ENCODE assay signal across 1 cellular context in genomic region chr17:57459286-57459915, GRCh38.
TF ChIP-seq lines count a peak whose summit lies in the region.

No MANE protein-coding gene starts in this region.

TF ChIP-seq in K562, 482 proteins besides CTCF, POLR2A, EP300 and RAD21 (continued from another document and continues in another):
- TF ChIP-seq ZBTB17 (CRISPR knock-in tag; IDR thresholded peaks at IDR 0.05) (no peak), SMAD3 (CRISPR knock-in tag; conservative IDR thresholded peaks at IDR 0.05) (0 out of 2 replicates have a peak, but pooled peaks have one; percentile 27), NFIC (IDR thresholded peaks at IDR 0.05) (no peak), KAT7 (CRISPR knock-in tag; IDR thresholded peaks at IDR 0.05; ENCODE audit: borderline replicate concordance) (no peak), NR0B1 (IDR thresholded peaks at IDR 0.05; ENCODE audit: partially characterized antibody) (no peak), ELK3 (CRISPR knock-in tag; IDR thresholded peaks at IDR 0.05) (no peak), ZFP1 (CRISPR knock-in tag; IDR thresholded peaks at IDR 0.05) (no peak), ZKSCAN3 (CRISPR knock-in tag; IDR thresholded peaks at IDR 0.05) (no peak), ZBTB7A (IDR thresholded peaks at IDR 0.05; ENCODE audit: borderline replicate concordance, control insufficient read depth, low read depth, low read length) (no peak), TEAD2 (tag; IDR thresholded peaks at IDR 0.05) (no peak), TEAD4 (IDR thresholded peaks at IDR 0.05; ENCODE audit: low read length) (no peak), TEAD4 (CRISPR knock-in tag; IDR thresholded peaks at IDR 0.05; ENCODE audit: borderline replicate concordance) (no peak), CTBP1 (IDR thresholded peaks at IDR 0.05; ENCODE audit: borderline replicate concordance) (peak; percentile 81; the same call in 1 of the 2 replicates), PHF20 (IDR thresholded peaks at IDR 0.05; ENCODE audit: partially characterized antibody) (no peak), ZEB2 (IDR thresholded peaks at IDR 0.05) (peak; percentile 52), PKNOX1 (IDR thresholded peaks at IDR 0.05) (0 out of 2 replicates have a peak, but pooled peaks have one; percentile 11), RREB1 (CRISPR knock-in tag; IDR thresholded peaks at IDR 0.05) (no peak), FOXK2 (conservative IDR thresholded peaks at IDR 0.05 in 1 of 2, IDR thresholded peaks at IDR 0.05 in 1 of 2; ENCODE audit: low read depth in 2 of 2) (no peak; a peak in 1 of 4 replicates), YY1 (IDR thresholded peaks at IDR 0.05; ENCODE audit: borderline replicate concordance in 1 of 3, control insufficient read depth in 1 of 3, extremely low read depth in 1 of 3, insufficient read depth in 3 of 3, insufficient read length in 1 of 3, insufficient replicate concordance in 2 of 3, low read depth in 1 of 3, low read length in 2 of 3) (no peak), ZNF354B (CRISPR knock-in tag; IDR thresholded peaks at IDR 0.05) (no peak), HDGF (IDR thresholded peaks at IDR 0.05) (no peak), HDAC2 (IDR thresholded peaks at IDR 0.05) (peak; percentile 67; the same call in 1 of the 2 replicates), ZNF318 (IDR thresholded peaks at IDR 0.05; ENCODE audit: borderline replicate concordance in 1 of 2, low read depth in 1 of 2) (peak in 1 of 2 experiments; percentile 70; a peak in 2 of 4 replicates), ZNF311 (CRISPR knock-in tag; IDR thresholded peaks at IDR 0.05) (0 out of 2 replicates have a peak, but pooled peaks have one; percentile 49), TBL1XR1 (IDR thresholded peaks at IDR 0.05; ENCODE audit: low read length in 2 of 2) (peak in 1 of 2 experiments; percentile 23; a peak in 1 of 4 replicates), LEF1 (IDR thresholded peaks at IDR 0.05) (peak; percentile 86), LARP7 (IDR thresholded peaks at IDR 0.05) (no peak), MCM2 (IDR thresholded peaks at IDR 0.05; ENCODE audit: low read depth) (no peak), HEY1 (CRISPR knock-in tag; IDR thresholded peaks at IDR 0.05; ENCODE audit: borderline replicate concordance) (no peak), ZNF212 (CRISPR knock-in tag; IDR thresholded peaks at IDR 0.05) (no peak), STAT5A (IDR thresholded peaks at IDR 0.05; ENCODE audit: borderline replicate concordance, low read length) (no peak), HSF4 (CRISPR knock-in tag; IDR thresholded peaks at IDR 0.05; ENCODE audit: borderline replicate concordance) (no peak), ZNF512 (tag; IDR thresholded peaks at IDR 0.05) (no peak), STAG1 (CRISPR knock-in tag; IDR thresholded peaks at IDR 0.05; ENCODE audit: borderline replicate concordance) (no peak), BCL6 (CRISPR knock-in tag; IDR thresholded peaks at IDR 0.05) (no peak), MCM7 (IDR thresholded peaks at IDR 0.05) (no peak), NEUROD1 (IDR thresholded peaks at IDR 0.05; ENCODE audit: borderline replicate concordance, low read depth, low read length, partially characterized antibody) (no peak), PRMT5 (CRISPR knock-in tag; IDR thresholded peaks at IDR 0.05) (no peak), E2F1 (CRISPR knock-in tag; IDR thresholded peaks at IDR 0.05) (no peak), HNRNPH1 (optimal IDR thresholded peaks at IDR 0.05; ENCODE audit: low read depth, low read length) (no peak), ZNF764 (CRISPR knock-in tag; IDR thresholded peaks at IDR 0.05; ENCODE audit: low read depth) (no peak), KAT8 (IDR thresholded peaks at IDR 0.05; ENCODE audit: low read depth) (no peak), TAF9B (IDR thresholded peaks at IDR 0.05; ENCODE audit: partially characterized antibody) (no peak), ZNF140 (CRISPR knock-in tag; IDR thresholded peaks at IDR 0.05) (no peak), ZNF444 (CRISPR knock-in tag; IDR thresholded peaks at IDR 0.05) (no peak), ZNF589 (CRISPR knock-in tag; IDR thresholded peaks at IDR 0.05; ENCODE audit: low read depth) (peak; percentile 72)
